9 cellular contexts compared by ENCODE assay signal in the genomic region with DNA sequence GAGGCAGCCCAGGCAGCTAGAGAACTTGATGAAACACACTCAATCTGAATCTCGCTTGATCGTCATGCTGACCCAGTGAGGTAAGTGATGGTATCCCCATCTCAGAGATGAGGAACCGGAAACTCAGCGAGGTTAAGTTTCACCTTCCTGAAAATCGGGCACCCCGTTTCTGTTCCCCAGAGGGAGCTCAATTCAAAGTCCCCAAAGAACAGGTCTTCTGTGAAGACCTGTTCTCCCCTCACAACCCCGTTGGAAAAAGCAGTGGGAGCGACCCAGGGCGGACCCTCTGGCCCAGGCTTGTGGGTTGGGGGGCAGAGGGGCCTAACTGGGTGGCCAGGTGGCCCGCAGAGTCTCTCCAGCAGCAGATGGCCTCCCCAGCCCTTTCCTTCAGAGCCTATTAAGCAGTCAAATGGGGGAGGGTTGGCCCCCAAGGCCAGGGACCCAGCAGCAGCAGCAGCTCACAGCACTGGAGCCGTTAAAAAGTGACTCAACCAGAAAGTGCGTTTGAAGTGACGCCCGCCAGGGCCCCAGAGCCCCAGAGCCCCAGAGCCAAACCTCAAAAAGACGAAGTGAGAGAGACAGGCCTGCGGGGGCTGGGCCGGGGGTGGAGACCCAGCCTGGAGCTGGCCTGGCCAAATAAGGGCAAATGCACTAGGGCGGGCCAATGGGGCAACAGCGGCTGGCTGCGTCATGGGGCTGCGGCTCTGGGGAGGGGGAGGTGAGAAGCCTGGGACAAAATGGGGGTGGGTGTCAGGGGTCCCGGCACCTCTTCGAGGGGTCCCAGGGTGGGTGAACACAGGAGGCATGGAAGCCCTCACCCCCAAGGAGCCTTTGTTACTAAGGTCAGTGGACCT. TPM values are rescaled to one million over a fixed set of nuclear protein-coding genes. Genes with fewer than 3 reads are reported as not detected.
DNase-seq lines count a peak whose midpoint lies in the region; ATAC-seq and TF ChIP-seq lines count a peak whose summit lies in the region.
"Had no signal": no experiment of that assay in that cellular context is flagged by ENCODE, and none has a peak within 500 bp of the region (broad histone marks: within the 10 kb centered on the region; RNA-seq: fewer than 3 reads in every experiment).

No MANE protein-coding gene starts in this region.

- H3K4me1 Mint-ChIP-seq in MCF 10A (ENCODE audit: insufficient read depth, unreplicated experiment) = no peaks in the 10 kb centered on the region

- in situ Hi-C loops in mammary epithelial cell (cut with MboI; ENCODE audit: low sequenced_read_pairs in 2 of 2) = no loop called here

- peak; percentile 62 for DNase-seq in MCF 10A (ENCODE audit: unreplicated experiment)
- no peak for DNase-seq in mammary epithelial cell
- peak; percentile 71 to 98 (median 83) for DNase-seq in T-helper 1 cell
- DNase-seq in amniotic epithelial cell (ENCODE audit: low read depth) = peak; percentile 91
- peak; percentile 92 for DNase-seq in iPS-NIHi7 (ENCODE audit: extremely low spot score)
- peak; percentile 93 for DNase-seq in stimulated activated CD4-positive, alpha-beta T cell treated with anti-CD3 and anti-CD28 coated beads, Interleukin-15, amount 100 ng/mL, for 48 hours (ENCODE audit: low read depth in 2 of 2)
- DNase-seq in NCI-H2227 (lab: John Stamatoyannopoulos, UW; ENCODE audit: unreplicated experiment) = no peak

- no peaks in the 10 kb centered on the region for H3K36me3 Mint-ChIP-seq in MCF 10A (ENCODE audit: insufficient read depth, unreplicated experiment)

- no peaks in the 10 kb centered on the region for H3K27me3 Mint-ChIP-seq in MCF 10A (ENCODE audit: insufficient read depth, unreplicated experiment)

- no peaks in the 10 kb centered on the region for H3K36me3 ChIP-seq in mammary epithelial cell (ENCODE audit: insufficient read depth, low read length)

- H3K4me2 ChIP-seq in mammary epithelial cell (ENCODE audit: insufficient read depth, low read depth, low read length) = no peak overlapping the region

- H3K9me3 Mint-ChIP-seq in MCF 10A (ENCODE audit: unreplicated experiment) = no peaks in the 10 kb centered on the region

- peaks cover 13% of the 10 kb centered on the region for H3K4me1 ChIP-seq in mammary epithelial cell (ENCODE audit: insufficient read depth, low read length)

- TF ChIP-seq CTCF in MCF 10A (IDR thresholded peaks at IDR 0.05; ENCODE audit: unreplicated experiment) (no peak), mammary epithelial cell (conservative IDR thresholded peaks at IDR 0.05 in 1 of 2, IDR thresholded peaks at IDR 0.05 in 1 of 2; ENCODE audit: extremely low read depth in 1 of 2, insufficient read depth in 1 of 2, low read depth in 1 of 2, low read length in 2 of 2) (no peak)

- H3K27ac ChIP-seq in mammary epithelial cell (ENCODE audit: insufficient read depth, low read depth, low read length) = no peak overlapping the region
- H3K27ac ChIP-seq: C4-2B had no signal

- CTCF ChIA-PET in MCF 10A (lab: Yijun Ruan, JAX) = interaction anchor here (0.5 to 2.6 kb wide), 3 partner anchors 21 to 80 kb away, joined by 3 to 11 read pairs (median 4); partner anchors contain the start of gene RNF43
- CTCF ChIA-PET in mammary epithelial cell (lab: Charles Lee; ENCODE audit: low non-redundant PET) = interaction anchor here (0.6 kb wide), 1 partner anchor 12 kb away, joined by 3 read pairs; no protein-coding TSS in a partner anchor

- no peaks in the 10 kb centered on the region for H3K9me3 ChIP-seq in mammary epithelial cell (replicated peaks; ENCODE audit: insufficient read depth, low read length)

- H4K20me1 ChIP-seq in mammary epithelial cell (ENCODE audit: insufficient read depth, low read length) = no peaks in the 10 kb centered on the region

- no peak overlapping the region for H3K4me3 ChIP-seq in mammary epithelial cell (replicated peaks in 1 of 3; ENCODE audit: insufficient read depth in 1 of 3, low read depth in 2 of 3, low read length in 3 of 3)

- H2AFZ ChIP-seq in mammary epithelial cell (ENCODE audit: low read depth, low read length) = no peak overlapping the region

- WGBS in mammary epithelial cell (ENCODE audit: low coverage, missing lambda C conversion rate) = 62% methylated on average over 13 of the region's 23 CpGs

- H3K79me2 ChIP-seq in mammary epithelial cell (ENCODE audit: insufficient read depth, low read length) = no peaks in the 10 kb centered on the region

- no peak overlapping the region for H3K4me3 Mint-ChIP-seq in MCF 10A (ENCODE audit: unreplicated experiment)

- H3K27ac Mint-ChIP-seq in MCF 10A (ENCODE audit: low read depth, unreplicated experiment) = no peak overlapping the region

- POLR2A ChIA-PET in MCF 10A (lab: Yijun Ruan, JAX) = interaction anchor here (1.2 to 2.7 kb wide), 2 partner anchors 14 to 79 kb away, joined by 4 to 17 read pairs; partner anchors contain the start of genes RNF43 and SUPT4H1

- no peak overlapping the region for H3K9ac ChIP-seq in mammary epithelial cell (ENCODE audit: insufficient read depth, low read length)

- intact Hi-C loops in MCF 10A (cut with micrococcal nuclease) = no loop called here
- intact Hi-C loops in mammary epithelial cell (cut with micrococcal nuclease) = no loop called here

- no peaks in the 10 kb centered on the region for H3K27me3 ChIP-seq in mammary epithelial cell (ENCODE audit: insufficient read depth, low read length)

- dilution Hi-C loops in mammary epithelial cell (cut with HindIII; ENCODE audit: low sequenced_read_pairs) = no loop called here

- BruUV-seq in MCF 10A (replicated peaks; lab: Mats Ljungman, UMichigan) = no TSS peak
- BruUV-seq in mammary epithelial cell (replicated peaks; lab: Mats Ljungman, UMichigan) = no TSS peak

- peak; percentile 46 for ATAC-seq in HG03196 (IDR thresholded peaks at IDR 0.05; ENCODE audit: unreplicated experiment)

RNA-seq across cellular contexts. Expression of gene TSPOAP1, which starts 9.2 kb away (rescaled TPM):
- not detected in 2 replicates for total RNA-seq in MCF 10A (2022)
- under 1 TPM; 0.05 to 0.17 TPM for total RNA-seq in mammary epithelial cell
- not detected for polyA plus RNA-seq in mammary epithelial cell
- not detected for polyA minus RNA-seq in mammary epithelial cell

RNA-seq across cellular contexts. Expression of gene SUPT4H1, which starts 14.2 kb away (rescaled TPM):
- total RNA-seq in MCF 10A (2022) = 63.4 and 90.8 TPM in 2 replicates
- 10 to 100 TPM; 32.3 to 55.3 TPM for total RNA-seq in mammary epithelial cell
- 94.7 TPM for polyA plus RNA-seq in mammary epithelial cell
- polyA minus RNA-seq in mammary epithelial cell = 126 TPM

RNA-seq across cellular contexts. Expression of gene MPO, which starts 57.1 kb away (rescaled TPM):
- total RNA-seq in MCF 10A (2022) (0.19 TPM in 1 of 2 replicates, not detected in the other), mammary epithelial cell (not detected)
- not detected for polyA plus RNA-seq in mammary epithelial cell
- not detected for polyA minus RNA-seq in mammary epithelial cell

Comparison
In these comparisons a context has a peak if more than half of its experiments do, and no peak if none do; other contexts are left out.
1. DNase-seq: peak in MCF 10A (single experiment), T-helper 1 cell (5 of 5), amniotic epithelial cell (single experiment), iPS-NIHi7 (single experiment) and stimulated activated CD4-positive, alpha-beta T cell treated with anti-CD3 and anti-CD28 coated beads, Interleukin-15, amount 100 ng/mL, for 48 hours (2 of 2); none in mammary epithelial cell (single experiment) and NCI-H2227 (single experiment).